Comparison of ENCODE assay signal across 8 cellular contexts in genomic region chr20:5191829-5192569, GRCh38.
A peak's percentile ranks its signal among the peaks of the same experiment; 100 is the strongest.
DNase-seq lines count a peak whose midpoint lies in the region; ATAC-seq and TF ChIP-seq lines count a peak whose summit lies in the region.

No MANE protein-coding gene starts in this region.

- no peaks in the 10 kb centered on the region for H3K9me3 Mint-ChIP-seq in activated naive CD4-positive, alpha-beta T cell treated with anti-CD3 and anti-CD28 coated beads, Interleukin-2, amount 50 U/mL, for 72 hours
- H3K9me3 Mint-ChIP-seq in osteocyte (ENCODE audit: unreplicated experiment), result no peaks in the 10 kb centered on the region

- DNase-seq in AG08395 (ENCODE audit: low spot score) (peak; percentile 87), NOMO-1 treated with DMSO at 0.1 percent for 48 hours (lab: John Stamatoyannopoulos, UW; ENCODE audit: unreplicated experiment) (peak; percentile 66), osteocyte (ENCODE audit: extremely low spot score, unreplicated experiment) (no peak)
- peak; percentile 16 to 41 for DNase-seq in activated naive CD4-positive, alpha-beta T cell treated with anti-CD3 and anti-CD28 coated beads, Interleukin-2, amount 50 U/mL, for 72 hours (ENCODE audit: low spot score in 2 of 2)

- H3K4me1 ChIP-seq in HUES64 (ENCODE audit: insufficient read depth, low read length) (peaks cover 4% of the 10 kb centered on the region; the same call in 1 of the 2 replicates), gastroesophageal sphincter (peaks cover 0 to 11% (median 7%) of the 10 kb centered on the region in 3 donors)

- H3K27ac ChIP-seq in HUES64 (ENCODE audit: low read depth, low read length) (no peak overlapping the region; the same call in 1 of the 2 replicates), gastroesophageal sphincter (peak overlapping the region; percentile 7 to 78 (median 76))

- TF ChIP-seq CTCF in GM12875 (IDR thresholded peaks at IDR 0.05; ENCODE audit: borderline replicate concordance, insufficient read depth, low read depth, low read length) (peak; percentile 51; the same call in 1 of the 2 replicates), gastroesophageal sphincter (IDR thresholded peaks at IDR 0.05) (peak; percentile 59 to 90 (median 85)), osteocyte (IDR thresholded peaks at IDR 0.05) (peak; percentile 85)

- peak overlapping the region; percentile 25; the same call in 1 of the 2 replicates for H3K9ac ChIP-seq in HUES64 (ENCODE audit: low read depth, low read length)

- H3K36me3 Mint-ChIP-seq in activated naive CD4-positive, alpha-beta T cell treated with anti-CD3 and anti-CD28 coated beads, Interleukin-2, amount 50 U/mL, for 72 hours, result no peaks in the 10 kb centered on the region
- H3K36me3 Mint-ChIP-seq in osteocyte (ENCODE audit: unreplicated experiment), result peaks cover 17% of the 10 kb centered on the region

- WGBS in HUES64, result 67% methylated on average over 9 of the region's 9 CpGs
- 30 to 54% methylated on average over 5 to 7 of the region's 9 CpGs for WGBS in gastroesophageal sphincter (ENCODE audit: low coverage in 1 of 2), 2 donors

- H3K4me3 ChIP-seq in GM12875 (ENCODE audit: low read depth, low read length) (no peak overlapping the region), HUES64 (ENCODE audit: low read length) (no peak overlapping the region), gastroesophageal sphincter (no peak overlapping the region)

- TF ChIP-seq EP300 in gastroesophageal sphincter (IDR thresholded peaks at IDR 0.05), result no peak

- H3K27ac Mint-ChIP-seq in activated naive CD4-positive, alpha-beta T cell treated with anti-CD3 and anti-CD28 coated beads, Interleukin-2, amount 50 U/mL, for 72 hours, result peak overlapping the region in 1 of 2 donors; percentile 77
- H3K27ac Mint-ChIP-seq in osteocyte (ENCODE audit: unreplicated experiment), result peak overlapping the region; percentile 52

- no peaks in the 10 kb centered on the region for H3K27me3 Mint-ChIP-seq in osteocyte (ENCODE audit: unreplicated experiment)

- H3K9me3 ChIP-seq in HUES64 (ENCODE audit: insufficient read depth, low read depth, low read length), result no peaks in the 10 kb centered on the region
- H3K9me3 ChIP-seq in gastroesophageal sphincter, result no peaks in the 10 kb centered on the region

- no peaks in the 10 kb centered on the region for H3K27me3 ChIP-seq in HUES64 (ENCODE audit: insufficient read depth, low read length)
- no peaks in the 10 kb centered on the region for H3K27me3 ChIP-seq in gastroesophageal sphincter

- TF ChIP-seq POLR2A in gastroesophageal sphincter (IDR thresholded peaks at IDR 0.05), result no peak

- peaks cover 58% of the 10 kb centered on the region for H3K36me3 ChIP-seq in HUES64 (ENCODE audit: insufficient read depth, low read length)
- peaks cover 0 to 95% of the 10 kb centered on the region in 2 donors for H3K36me3 ChIP-seq in gastroesophageal sphincter

- peak; percentile 68 to 72 for ATAC-seq in activated naive CD4-positive, alpha-beta T cell treated with anti-CD3 and anti-CD28 coated beads, Interleukin-2, amount 50 U/mL, for 72 hours
- ATAC-seq in gastroesophageal sphincter (peak; percentile 75), HG03442 (IDR thresholded peaks at IDR 0.05; ENCODE audit: unreplicated experiment) (no peak)

- H3K4me3 Mint-ChIP-seq in osteocyte (ENCODE audit: unreplicated experiment), result no peak overlapping the region

- peaks cover 4% of the 10 kb centered on the region for H3K4me1 Mint-ChIP-seq in osteocyte (ENCODE audit: unreplicated experiment)
